In the genomic region with DNA sequence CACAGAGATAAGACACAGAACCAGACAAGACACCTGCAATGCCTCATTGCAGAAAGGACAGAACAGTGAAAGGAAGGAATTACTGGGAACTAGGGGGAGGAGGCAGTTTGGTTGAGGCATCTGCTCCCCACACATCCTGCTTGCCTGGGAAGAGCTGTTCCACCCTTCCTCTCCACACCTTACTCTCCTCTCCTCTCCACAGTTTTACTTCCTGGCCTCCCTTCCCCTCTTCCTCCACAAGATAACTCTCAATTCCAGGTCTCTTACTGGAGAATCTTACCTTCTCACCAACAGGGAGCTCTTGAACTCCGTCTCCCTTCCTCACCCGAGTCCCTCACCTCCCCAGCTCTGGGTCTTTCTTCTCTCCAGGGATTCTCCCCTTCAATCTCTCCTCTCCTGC, we compare ENCODE assay signal across 8 cellular contexts. TPM values are rescaled to one million over a fixed set of nuclear protein-coding genes. Genes with fewer than 3 reads are reported as not detected.
A peak's percentile ranks its signal among the peaks of the same experiment; 100 is the strongest.
DNase-seq lines count a peak whose midpoint lies in the region; ATAC-seq, FAIRE-seq and TF ChIP-seq lines count a peak whose summit lies in the region.
"Had no signal": no experiment of that assay in that cellular context is flagged by ENCODE, and none has a peak within 500 bp of the region (broad histone marks: within the 10 kb centered on the region; RNA-seq: fewer than 3 reads in every experiment).

No MANE protein-coding gene starts in this region.

- intact Hi-C loops in pancreas (cut with DNase I): loop anchor here in 2 of 3 donors (10.0 kb wide), 1 partner anchor 131 kb away; no protein-coding TSS in a partner anchor
- intact Hi-C loops in aorta (cut with DNase I): no loop called here

- H3K9me3 ChIP-seq in pancreas: no peaks in the 10 kb centered on the region
- no peaks in the 10 kb centered on the region for H3K9me3 ChIP-seq in aorta (ENCODE audit: control insufficient read depth, low read length)

- H3K36me3 Mint-ChIP-seq in activated naive CD8-positive, alpha-beta T cell treated with anti-CD3 and anti-CD28 coated beads for 36 hours: peaks cover 43% of the 10 kb centered on the region
- peaks cover 0 to 45% (median 8%) of the 10 kb centered on the region in 3 donors for H3K36me3 Mint-ChIP-seq in naive thymus-derived CD8-positive, alpha-beta T cell

- H3K4me1 Mint-ChIP-seq in activated naive CD8-positive, alpha-beta T cell treated with anti-CD3 and anti-CD28 coated beads for 36 hours: peaks cover 31% of the 10 kb centered on the region
- H3K4me1 Mint-ChIP-seq in naive thymus-derived CD8-positive, alpha-beta T cell: peaks cover 29 to 44% (median 39%) of the 10 kb centered on the region in 4 donors

- H3K4me1 ChIP-seq in pancreas: peaks cover 14 to 18% (median 15%) of the 10 kb centered on the region in 3 donors
- H3K4me1 ChIP-seq in aorta (ENCODE audit: control insufficient read depth in 1 of 2, insufficient read depth in 2 of 2, low read length in 2 of 2): peaks cover 0 to 4% of the 10 kb centered on the region in 2 donors

- FAIRE-seq in pancreas (lab: Jason Lieb, UNC): no peak

- H3K27ac ChIP-seq in pancreas: peak overlapping the region in 1 of 4 donors; percentile 11
- H3K27ac ChIP-seq in aorta (ENCODE audit: low read depth in 1 of 2, low read length in 2 of 2): no peak overlapping the region

- H3K4me3 ChIP-seq in GM12865 (ENCODE audit: low read depth, low read length) (peak overlapping the region; percentile 70), pancreas (peak overlapping the region in 1 of 4 donors; percentile 89), aorta (ENCODE audit: low read length in 2 of 2) (no peak overlapping the region)

- H3K36me3 ChIP-seq in pancreas (peaks cover 0 to 26% (median 5%) of the 10 kb centered on the region in 3 donors), aorta (ENCODE audit: control insufficient read depth in 1 of 2, insufficient read depth in 2 of 2, low read length in 1 of 2) (peaks cover 0 to 8% of the 10 kb centered on the region in 2 donors)

- no peaks in the 10 kb centered on the region for H3K27me3 Mint-ChIP-seq in activated naive CD8-positive, alpha-beta T cell treated with anti-CD3 and anti-CD28 coated beads for 36 hours
- H3K27me3 Mint-ChIP-seq in naive thymus-derived CD8-positive, alpha-beta T cell: no peaks in the 10 kb centered on the region

- 85 to 86% methylated on average over 2 of the region's 2 CpGs for WGBS in pancreas, 2 donors
- WGBS in aorta, 2 donors: 72 to 81% methylated on average over 2 of the region's 2 CpGs

- H3K4me3 Mint-ChIP-seq in activated naive CD8-positive, alpha-beta T cell treated with anti-CD3 and anti-CD28 coated beads for 36 hours: peak overlapping the region; percentile 93
- H3K4me3 Mint-ChIP-seq in naive thymus-derived CD8-positive, alpha-beta T cell: peak overlapping the region; percentile 33 to 97 (median 70)

- H3K27me3 ChIP-seq in pancreas (no peaks in the 10 kb centered on the region), aorta (ENCODE audit: control insufficient read depth in 1 of 2, insufficient read depth in 2 of 2, low read length in 1 of 2) (no peaks in the 10 kb centered on the region)

- peak overlapping the region; percentile 93 for H3K27ac Mint-ChIP-seq in activated naive CD8-positive, alpha-beta T cell treated with anti-CD3 and anti-CD28 coated beads for 36 hours
- H3K27ac Mint-ChIP-seq in naive thymus-derived CD8-positive, alpha-beta T cell: peak overlapping the region; percentile 52 to 96 (median 91)

- TF ChIP-seq CTCF in GM12865 (IDR thresholded peaks at IDR 0.05; ENCODE audit: insufficient read depth, low read depth, low read length, missing control alignments): no peak
- TF ChIP-seq CTCF in pancreas (IDR thresholded peaks at IDR 0.05): no peak

- H3K9me3 Mint-ChIP-seq in activated naive CD8-positive, alpha-beta T cell treated with anti-CD3 and anti-CD28 coated beads for 36 hours: no peaks in the 10 kb centered on the region
- H3K9me3 Mint-ChIP-seq in naive thymus-derived CD8-positive, alpha-beta T cell: no peaks in the 10 kb centered on the region

- POLR2A ChIA-PET in naive thymus-derived CD8-positive, alpha-beta T cell (lab: Charles Lee): interaction anchor here (0.6 kb wide), 1 partner anchor 33 kb away, joined by 6 read pairs; no protein-coding TSS in a partner anchor

- no peak for ATAC-seq in naive thymus-derived CD8-positive, alpha-beta T cell
- no peak for ATAC-seq in pancreas
- ATAC-seq in aorta (ENCODE audit: low FRiP score): no peak

- DNase-seq in GM12865 (ENCODE audit: low read depth) (no peak), pancreas (no peak), aorta (no peak), nucleus accumbens (lab: John Stamatoyannopoulos, UW) (no peak)
- no peak for DNase-seq in activated naive CD8-positive, alpha-beta T cell treated with anti-CD3 and anti-CD28 coated beads for 36 hours
- DNase-seq in naive thymus-derived CD8-positive, alpha-beta T cell: no peak
- DNase-seq: NCI-H446 treated with DMSO at 0.1 percent for 48 hours; stimulated activated naive CD4-positive, alpha-beta T cell had no signal

RNA-seq across cellular contexts. Expression of a gene that starts 2.1 kb away (rescaled TPM):
- total RNA-seq in activated naive CD8-positive, alpha-beta T cell treated with anti-CD3 and anti-CD28 coated beads for 36 hours: 10 to 100 TPM; 66.9 to 67.4 TPM
- 10 to 100 TPM; 30.3 to 30.8 TPM for total RNA-seq in naive thymus-derived CD8-positive, alpha-beta T cell
- polyA plus RNA-seq in naive thymus-derived CD8-positive, alpha-beta T cell: 10 to 100 TPM; 39.8 to 49.4 (median 45.4) TPM
- total RNA-seq in pancreas: 10 to 100 TPM; 22.8 to 44.9 (median 29.5) TPM
- polyA plus RNA-seq in pancreas: 10 to 100 TPM; 32.2 to 43.5 TPM
- total RNA-seq in aorta: 10 to 100 TPM; 57.4 to 57.9 TPM
- 10 to 100 TPM; 27.8 to 60.5 TPM for polyA plus RNA-seq in aorta

RNA-seq across cellular contexts. Expression of a gene that starts 6.9 kb away (rescaled TPM):
- 100 to 1,000 TPM; 182 to 184 TPM for total RNA-seq in activated naive CD8-positive, alpha-beta T cell treated with anti-CD3 and anti-CD28 coated beads for 36 hours
- under 1 TPM; 0.39 to 0.77 TPM for total RNA-seq in naive thymus-derived CD8-positive, alpha-beta T cell
- polyA plus RNA-seq in naive thymus-derived CD8-positive, alpha-beta T cell: under 1 TPM in 1 of 3 donors, not detected in 2; 0.59 TPM
- total RNA-seq in pancreas: 1 to 10 TPM in 3 of 6 donors, under 1 TPM in 3; 0.12 to 1.8 (median 0.80) TPM
- under 1 TPM; 0.23 to 0.61 TPM for polyA plus RNA-seq in pancreas
- total RNA-seq in aorta: 1 to 10 TPM in 1 of 2 donors, under 1 TPM in 1; 0.68 to 1.1 TPM
- polyA plus RNA-seq in aorta: 1 to 10 TPM in 1 of 2 donors, under 1 TPM in 1; 0.36 to 1.0 TPM

RNA-seq across cellular contexts. Expression of a gene that starts 23.9 kb away (rescaled TPM):
- total RNA-seq in activated naive CD8-positive, alpha-beta T cell treated with anti-CD3 and anti-CD28 coated beads for 36 hours: 10 to 100 TPM; 34.1 to 35.7 TPM
- total RNA-seq in naive thymus-derived CD8-positive, alpha-beta T cell: 10 to 100 TPM; 28.5 to 29.8 TPM
- polyA plus RNA-seq in naive thymus-derived CD8-positive, alpha-beta T cell: 10 to 100 TPM; 16.8 to 34.7 (median 30.6) TPM
- total RNA-seq in pancreas (10 to 100 TPM; 13.5 to 22.6 (median 16.6) TPM), aorta (10 to 100 TPM; 32.6 to 34.9 TPM)
- polyA plus RNA-seq in pancreas (10 to 100 TPM; 15.3 to 24.8 TPM), aorta (10 to 100 TPM; 28.9 to 32.2 TPM)

RNA-seq across cellular contexts. Expression of a gene that starts 24.0 kb away (rescaled TPM):
- 10 to 100 TPM; 22.4 to 27.6 TPM for total RNA-seq in activated naive CD8-positive, alpha-beta T cell treated with anti-CD3 and anti-CD28 coated beads for 36 hours
- 100 to 1,000 TPM; 133 to 138 TPM for total RNA-seq in naive thymus-derived CD8-positive, alpha-beta T cell
- 1 to 10 TPM; 2.1 to 7.9 (median 4.9) TPM for polyA plus RNA-seq in naive thymus-derived CD8-positive, alpha-beta T cell
- total RNA-seq in pancreas: 10 to 100 TPM; 18.5 to 30.8 (median 23.4) TPM
- polyA plus RNA-seq in pancreas: 10 to 100 TPM; 23.4 to 54.9 TPM
- 10 to 100 TPM; 70.6 to 91.5 TPM for total RNA-seq in aorta
- 10 to 100 TPM in 1 of 2 donors, 1 to 10 TPM in 1; 5.6 to 22.6 TPM for polyA plus RNA-seq in aorta

RNA-seq across cellular contexts. Expression of a gene that starts 28.1 kb away (rescaled TPM):
- total RNA-seq in activated naive CD8-positive, alpha-beta T cell treated with anti-CD3 and anti-CD28 coated beads for 36 hours: not detected
- not detected for total RNA-seq in naive thymus-derived CD8-positive, alpha-beta T cell
- polyA plus RNA-seq in naive thymus-derived CD8-positive, alpha-beta T cell: not detected
- under 1 TPM in 4 of 6 donors, not detected in 2; 0.12 to 0.43 (median 0.19) TPM for total RNA-seq in pancreas
- polyA plus RNA-seq in pancreas: under 1 TPM; 0.08 to 0.09 TPM
- total RNA-seq in aorta: under 1 TPM; 0.18 to 0.52 TPM
- under 1 TPM in 1 of 2 donors, not detected in 1; 0.20 TPM for polyA plus RNA-seq in aorta

Comparison
In these comparisons a context has a peak if more than half of its experiments do, and no peak if none do; other contexts are left out.
1. RNA of a gene that starts 6.9 kb away (total RNA-seq): 182 to 184 TPM in activated naive CD8-positive, alpha-beta T cell treated with anti-CD3 and anti-CD28 coated beads for 36 hours; 0.12 to 1.8 TPM in pancreas, 0.68 to 1.1 TPM in aorta and 0.39 to 0.77 TPM in naive thymus-derived CD8-positive, alpha-beta T cell; every median in the first group is over 10 times any median in the second.
2. intact Hi-C loops: an anchor here in pancreas (10.0 kb wide); none called in aorta.